In the genomic region with DNA sequence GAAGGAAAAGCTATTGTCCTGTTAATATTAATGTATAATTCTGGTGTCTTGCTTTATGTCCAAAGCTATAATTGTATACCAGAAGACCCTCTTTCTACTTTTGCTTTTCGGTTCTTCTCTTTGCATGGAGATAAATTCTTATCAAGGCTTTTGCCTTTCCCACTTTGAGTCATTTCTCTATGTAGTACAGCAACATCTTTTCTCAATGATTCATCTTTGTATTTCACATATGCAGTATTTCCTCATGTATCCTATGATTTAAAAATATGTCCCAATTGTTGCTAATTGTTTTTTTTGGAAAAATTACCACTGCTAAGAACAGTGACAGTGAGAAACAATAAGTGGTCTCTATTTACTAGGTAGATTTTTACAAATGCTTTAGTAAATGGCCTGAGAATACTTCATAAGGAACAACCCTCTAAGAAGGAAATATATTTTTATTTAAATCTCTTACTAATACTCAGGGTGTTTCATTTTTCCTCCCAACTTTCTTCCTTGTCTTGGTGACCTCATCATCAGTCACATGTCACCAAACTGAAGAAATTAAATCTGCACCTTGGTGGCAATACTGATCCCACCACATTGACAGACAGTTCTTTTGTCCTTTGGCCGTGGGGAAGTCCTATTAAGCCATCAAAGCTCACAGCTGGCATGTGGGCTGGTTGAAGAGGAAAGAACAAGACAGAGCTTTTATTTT, we compare ENCODE assay signal across 16 cellular contexts.
DNase-seq lines count a peak whose midpoint lies in the region; ATAC-seq, FAIRE-seq and TF ChIP-seq lines count a peak whose summit lies in the region.
"Had no signal": no experiment of that assay in that cellular context is flagged by ENCODE, and none has a peak within 500 bp of the region (broad histone marks: within the 10 kb centered on the region; RNA-seq: fewer than 3 reads in every experiment).

No MANE protein-coding gene starts in this region.

- in situ Hi-C loops in GM12878 (cut with MboI): no loop called here

- H3K27me3 ChIP-seq in GM12878 (replicated peaks in 1 of 2; ENCODE audit: control insufficient read depth in 2 of 2, insufficient read depth in 2 of 2, low read length in 1 of 2) (no peaks in the 10 kb centered on the region), keratinocyte (ENCODE audit: control insufficient read depth, extremely low read depth, insufficient read depth, low read length) (no peaks in the 10 kb centered on the region), testis (no peaks in the 10 kb centered on the region)
- H3K27me3 ChIP-seq: BLaER1, ovary had no signal

- H2AFZ ChIP-seq in GM12878 (ENCODE audit: control insufficient read depth, low read depth, low read length) (no peak overlapping the region), keratinocyte (ENCODE audit: control insufficient read depth, low read length) (peak overlapping the region; percentile 52)

- CTCF ChIA-PET in GM12878 (lab: Yijun Ruan, JAX): interaction anchor here (1.5 kb wide), 1 partner anchor 20 kb away, joined by 4 read pairs; no protein-coding TSS in a partner anchor

- BruUV-seq in GM12878 (replicated peaks; lab: Mats Ljungman, UMichigan): no TSS peak

- dilution Hi-C loops in keratinocyte (cut with MboI; ENCODE audit: extremely low pct_ligation_motif_present, low sequenced_read_pairs): no loop called here

- H4K20me1 ChIP-seq in GM12878 (ENCODE audit: control insufficient read depth, insufficient read depth) (no peaks in the 10 kb centered on the region), keratinocyte (ENCODE audit: control insufficient read depth, extremely low read depth, insufficient read depth, low read length) (no peaks in the 10 kb centered on the region)
- H4K20me1 ChIP-seq: BLaER1 had no signal

- no peak for TF ChIP-seq POLR2A in GM12878 (IDR thresholded peaks at IDR 0.05; ENCODE audit: low read depth, low read length)
- no peak for TF ChIP-seq POLR2A in testis (IDR thresholded peaks at IDR 0.05)

- H3K9me1 ChIP-seq in keratinocyte (ENCODE audit: control insufficient read depth, extremely low read depth, insufficient read depth, low read length): no peaks in the 10 kb centered on the region

- TF ChIP-seq EP300 in GM12878 (IDR thresholded peaks at IDR 0.05; ENCODE audit: borderline replicate concordance in 1 of 2, control insufficient read depth in 1 of 2, low read depth in 2 of 2, low read length in 2 of 2): no peak

- H3K4me2 ChIP-seq in GM12878 (ENCODE audit: control insufficient read depth, insufficient read depth) (no peak overlapping the region), keratinocyte (ENCODE audit: control insufficient read depth, extremely low read depth, insufficient read depth, low read depth, low read length) (peak overlapping the region; percentile 69)
- H3K4me2 ChIP-seq: BLaER1 had no signal

- H3K4me1 ChIP-seq in GM12878 (ENCODE audit: control insufficient read depth, insufficient read depth, low read length): no peaks in the 10 kb centered on the region
- peaks cover 32% of the 10 kb centered on the region for H3K4me1 ChIP-seq in keratinocyte (ENCODE audit: control insufficient read depth, extremely low read depth, insufficient read depth, low read length)
- H3K4me1 ChIP-seq in testis: no peaks in the 10 kb centered on the region
- H3K4me1 ChIP-seq: left ventricle myocardium inferior had no signal

- no peak for TF ChIP-seq CTCF in AG09309 (IDR thresholded peaks at IDR 0.05; ENCODE audit: control insufficient read depth, insufficient read depth, low read depth, low read length, missing control alignments)
- TF ChIP-seq CTCF in GM12878 (IDR thresholded peaks at IDR 0.05 in 2 of 3, conservative IDR thresholded peaks at IDR 0.05 in 1 of 3; ENCODE audit: control insufficient read depth in 2 of 3, extremely low read depth in 1 of 3, insufficient read depth in 1 of 3, low read depth in 3 of 3, low read length in 3 of 3): no peak
- no peak for TF ChIP-seq CTCF in keratinocyte (optimal IDR thresholded peaks at IDR 0.05 in 1 of 3, IDR thresholded peaks at IDR 0.05 in 1 of 3, conservative IDR thresholded peaks at IDR 0.05 in 1 of 3; ENCODE audit: extremely low read depth in 1 of 3, insufficient read depth in 2 of 3, low read length in 3 of 3)
- no peak for TF ChIP-seq CTCF in testis (IDR thresholded peaks at IDR 0.05)

- H3K36me3 ChIP-seq in GM12878 (ENCODE audit: control insufficient read depth in 2 of 2, insufficient read depth in 2 of 2, low read length in 1 of 2) (no peaks in the 10 kb centered on the region), keratinocyte (ENCODE audit: control insufficient read depth in 2 of 2, extremely low read depth in 1 of 2, insufficient read depth in 2 of 2, low read length in 2 of 2) (no peaks in the 10 kb centered on the region), testis (ENCODE audit: low read depth, missing control alignments) (no peaks in the 10 kb centered on the region)
- H3K36me3 ChIP-seq: BLaER1, left ventricle myocardium inferior, ovary had no signal

- TF ChIP-seq RAD21 in GM12878 (IDR thresholded peaks at IDR 0.05; ENCODE audit: insufficient read depth, low read depth, low read length): no peak

- SMC1A ChIA-PET in GM12878 (lab: Charles Lee; ENCODE audit: uncharacterized antibody, unreplicated experiment): interaction anchor here (0.7 to 1.5 kb wide), 2 partner anchors 19 to 240 kb away, joined by 3 read pairs; no protein-coding TSS in a partner anchor

- H3K79me2 ChIP-seq in GM12878 (ENCODE audit: control insufficient read depth, insufficient read depth, low read length) (no peaks in the 10 kb centered on the region), keratinocyte (ENCODE audit: control insufficient read depth, insufficient read depth, low read length) (no peaks in the 10 kb centered on the region)

- H3K9ac ChIP-seq in GM12878 (ENCODE audit: control insufficient read depth, insufficient read depth, low read length) (no peak overlapping the region), keratinocyte (ENCODE audit: control insufficient read depth, extremely low read depth, insufficient read depth, low read length) (peak overlapping the region; percentile 63)
- H3K9ac ChIP-seq: BLaER1 had no signal

- DNase-seq in AG09309 (ENCODE audit: low read depth) (peak; percentile 39), HS-5 (ENCODE audit: low read depth) (peak; percentile 64), GM12878 (ENCODE audit: low read depth, low spot score) (no peak), keratinocyte (ENCODE audit: low read depth, low spot score) (no peak), testis (no peak), NK-92 (lab: John Stamatoyannopoulos, UW; ENCODE audit: unreplicated experiment) (no peak)
- DNase-seq: activated CD4-positive, CD25-positive, alpha-beta regulatory T cell treated with anti-CD3 and anti-CD28 coated beads, Interleukin-2, amount 50 U/mL, for 72 hours; left ventricle myocardium inferior; NCI-H1417 treated with DMSO at 0.1 percent for 48 hours; NK-92 treated with Interleukin-12 subunit alpha and Interleukin-12 subunit beta, amount 100 ng/mL, for 24 hours; ovary had no signal

- RAD21 ChIA-PET in GM12878 (lab: Charles Lee; ENCODE audit: unreplicated experiment): interaction anchor here (1.2 kb wide), 1 partner anchor 19 kb away, joined by 3 read pairs; no protein-coding TSS in a partner anchor

- peak; percentile 62 for ATAC-seq in GM12878
- ATAC-seq in HG02885 (IDR thresholded peaks at IDR 0.05; ENCODE audit: poor library complexity, unreplicated experiment): no peak
- ATAC-seq in GM18517 (IDR thresholded peaks at IDR 0.05; ENCODE audit: unreplicated experiment): no peak

- no peak overlapping the region for H3K27ac ChIP-seq in GM12878 (ENCODE audit: control insufficient read depth, insufficient read depth)
- H3K27ac ChIP-seq in keratinocyte (ENCODE audit: control insufficient read depth, insufficient read depth, low read length): peak overlapping the region; percentile 98
- H3K27ac ChIP-seq in testis: no peak overlapping the region
- H3K27ac ChIP-seq: BLaER1, left ventricle myocardium inferior, ovary had no signal

- FAIRE-seq in GM12878 (lab: Jason Lieb, UNC) (no peak), keratinocyte (lab: Jason Lieb, UNC) (peak; percentile 68)
- FAIRE-seq: G401.6, HTR-8/SVneo had no signal

- intact Hi-C loops in GM12878 (cut with micrococcal nuclease; ENCODE audit: unreplicated experiment) (no loop called here), testis (cut with DNase I; ENCODE audit: low total_unique reads) (no loop called here)

- H3K4me3 ChIP-seq in AG09309 (ENCODE audit: control insufficient read depth, low read depth, low read length): no peak overlapping the region
- no peak overlapping the region for H3K4me3 ChIP-seq in GM12878
- H3K4me3 ChIP-seq in keratinocyte (ENCODE audit: control insufficient read depth in 2 of 3, extremely low read depth in 1 of 3, insufficient read depth in 2 of 3, low read depth in 1 of 3, low read length in 3 of 3): peak overlapping the region in 2 of 3 experiments; percentile 16 to 43
- no peak overlapping the region for H3K4me3 ChIP-seq in testis
- H3K4me3 ChIP-seq: BLaER1, left ventricle myocardium inferior, ovary had no signal

- WGBS in GM12878 (ENCODE audit: insufficient coverage, insufficient replicate concordance, low lambda C conversion rate, missing lambda C conversion rate): 2% methylated on average over 2 of the region's 2 CpGs
- WGBS in testis, 2 donors: 81 to 85% methylated on average over 2 of the region's 2 CpGs

- POLR2A ChIA-PET in GM12878 (lab: Charles Lee): no interaction called here

- H3K9me3 ChIP-seq in GM12878 (replicated peaks; ENCODE audit: control insufficient read depth, insufficient read depth, low read length): no peaks in the 10 kb centered on the region
- no peaks in the 10 kb centered on the region for H3K9me3 ChIP-seq in keratinocyte (ENCODE audit: control insufficient read depth, low read depth, low read length)
- no peaks in the 10 kb centered on the region for H3K9me3 ChIP-seq in testis
- H3K9me3 ChIP-seq: left ventricle myocardium inferior, ovary had no signal

TF ChIP-seq in GM12878, 131 proteins besides CTCF, POLR2A, EP300 and RAD21 (continues in another document):
- TF ChIP-seq IKZF1 (conservative IDR thresholded peaks at IDR 0.05): 0 out of 2 replicates have a peak, but pooled peaks have one; percentile 13
- no peak for TF ChIP-seq FOXK2 (IDR thresholded peaks at IDR 0.05)
- no peak for TF ChIP-seq TBL1XR1 (IDR thresholded peaks at IDR 0.05; ENCODE audit: low read depth, low read length)
- TF ChIP-seq SMAD1 (IDR thresholded peaks at IDR 0.05; ENCODE audit: low read depth, partially characterized antibody): no peak
- TF ChIP-seq JUNB (IDR thresholded peaks at IDR 0.05): peak; percentile 59
- no peak for TF ChIP-seq POLR2AphosphoS2 (IDR thresholded peaks at IDR 0.05; ENCODE audit: low read depth, low read length)

Comparison
In these comparisons a context has a peak if more than half of its experiments do, and no peak if none do; other contexts are left out.
1. DNase-seq: peak in AG09309 (single experiment) and HS-5 (single experiment); none in GM12878 (single experiment), keratinocyte (single experiment), testis (single experiment) and NK-92 (single experiment).
2. H3K4me3 ChIP-seq: peak in keratinocyte (2 of 3); none in AG09309 (single experiment), GM12878 (single experiment) and testis (0 of 2).